Comparison of ENCODE assay signal across 1 cellular context in the genomic region with DNA sequence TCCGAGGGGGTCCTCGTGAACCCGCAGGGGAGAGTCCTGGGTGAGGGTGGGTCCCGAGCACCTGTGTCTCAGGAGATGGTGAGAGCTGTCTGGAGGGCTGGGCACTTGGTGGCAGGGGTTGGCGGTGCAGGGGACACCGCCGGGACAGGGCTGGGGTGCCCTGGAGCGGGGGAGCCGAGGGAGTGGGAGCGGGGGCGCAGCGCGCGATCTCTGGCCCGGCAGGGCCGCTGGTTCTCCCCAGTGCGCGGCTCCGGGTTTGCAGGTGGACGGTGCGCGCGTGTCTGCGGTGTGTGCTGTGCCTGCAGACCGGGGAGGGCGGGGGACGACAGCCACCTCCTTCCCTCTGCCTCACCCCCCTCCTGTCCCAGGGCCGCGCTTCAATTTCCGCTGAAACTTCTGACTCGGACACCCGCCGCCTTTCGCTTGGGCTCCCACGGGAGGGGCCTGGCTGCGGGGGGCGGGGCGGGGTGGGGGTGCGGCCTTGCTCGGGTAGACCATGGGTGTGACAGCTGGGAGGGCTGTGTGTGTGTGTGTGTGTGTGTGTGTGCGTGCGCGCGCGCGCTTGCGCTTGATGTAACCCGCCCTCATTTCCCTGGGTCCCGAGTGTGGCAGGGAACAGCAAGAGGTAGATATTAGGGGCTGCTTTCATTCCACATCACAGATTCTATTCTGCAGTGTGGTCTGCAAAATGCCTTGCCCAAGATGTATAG.
TF ChIP-seq lines count a peak whose summit lies in the region.

No MANE protein-coding gene starts in this region.

TF ChIP-seq in K562, 482 proteins besides CTCF, POLR2A, EP300 and RAD21 (continued from another document and continues in another):
- TF ChIP-seq RERE (CRISPR knock-in tag; IDR thresholded peaks at IDR 0.05; ENCODE audit: borderline replicate concordance): no peak
- peak; percentile 64; the same call in 1 of the 2 replicates for TF ChIP-seq CXXC5 (CRISPR knock-in tag; IDR thresholded peaks at IDR 0.05)
- TF ChIP-seq NFYB (IDR thresholded peaks at IDR 0.05; ENCODE audit: extremely low read depth, insufficient read length): no peak
- peak; percentile 15; the same call in 1 of the 2 replicates for TF ChIP-seq BRD4 (IDR thresholded peaks at IDR 0.05)
- peak; percentile 58; the same call in 1 of the 2 replicates for TF ChIP-seq ZNF436 (CRISPR knock-in tag; IDR thresholded peaks at IDR 0.05)
- TF ChIP-seq BMI1 (IDR thresholded peaks at IDR 0.05; ENCODE audit: low read length): no peak
- no peak for TF ChIP-seq RFX1 (IDR thresholded peaks at IDR 0.05)
- peak; percentile 90 for TF ChIP-seq OTX1 (CRISPR knock-in tag; IDR thresholded peaks at IDR 0.05)
- TF ChIP-seq, protein P1, sequence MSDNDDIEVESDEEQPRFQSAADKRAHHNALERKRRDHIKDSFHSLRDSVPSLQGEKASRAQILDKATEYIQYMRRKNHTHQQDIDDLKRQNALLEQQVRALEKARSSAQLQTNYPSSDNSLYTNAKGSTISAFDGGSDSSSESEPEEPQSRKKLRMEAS (CRISPR knock-in tag; IDR thresholded peaks at IDR 0.05): peak; percentile 41; the same call in 1 of the 2 replicates
- TF ChIP-seq PML (IDR thresholded peaks at IDR 0.05; ENCODE audit: low read length): peak; percentile 40; the same call in 1 of the 2 replicates
- TF ChIP-seq ZNF3 (CRISPR knock-in tag; IDR thresholded peaks at IDR 0.05): no peak
- no peak for TF ChIP-seq LEF1 (IDR thresholded peaks at IDR 0.05)
- TF ChIP-seq, protein P2, sequence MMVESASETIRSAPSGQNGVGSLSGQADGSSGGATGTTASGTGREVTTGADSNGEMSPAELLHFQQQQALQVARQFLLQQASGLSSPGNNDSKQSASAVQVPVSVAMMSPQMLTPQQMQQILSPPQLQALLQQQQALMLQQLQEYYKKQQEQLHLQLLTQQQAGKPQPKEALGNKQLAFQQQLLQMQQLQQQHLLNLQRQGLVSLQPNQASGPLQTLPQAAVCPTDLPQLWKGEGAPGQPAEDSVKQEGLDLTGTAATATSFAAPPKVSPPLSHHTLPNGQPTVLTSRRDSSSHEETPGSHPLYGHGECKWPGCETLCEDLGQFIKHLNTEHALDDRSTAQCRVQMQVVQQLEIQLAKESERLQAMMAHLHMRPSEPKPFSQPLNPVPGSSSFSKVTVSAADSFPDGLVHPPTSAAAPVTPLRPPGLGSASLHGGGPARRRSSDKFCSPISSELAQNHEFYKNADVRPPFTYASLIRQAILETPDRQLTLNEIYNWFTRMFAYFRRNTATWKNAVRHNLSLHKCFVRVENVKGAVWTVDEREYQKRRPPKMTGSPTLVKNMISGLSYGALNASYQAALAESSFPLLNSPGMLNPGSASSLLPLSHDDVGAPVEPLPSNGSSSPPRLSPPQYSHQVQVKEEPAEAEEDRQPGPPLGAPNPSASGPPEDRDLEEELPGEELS (CRISPR knock-in tag; IDR thresholded peaks at IDR 0.05; ENCODE audit: borderline replicate concordance): no peak
- TF ChIP-seq SAFB2 (IDR thresholded peaks at IDR 0.05; ENCODE audit: borderline replicate concordance, low read depth, low read length, severe bottlenecking): no peak
- TF ChIP-seq TFE3 (CRISPR knock-in tag; IDR thresholded peaks at IDR 0.05): no peak
- TF ChIP-seq MTF1 (CRISPR knock-in tag; IDR thresholded peaks at IDR 0.05; ENCODE audit: borderline replicate concordance): no peak
- no peak for TF ChIP-seq MTA3 (IDR thresholded peaks at IDR 0.05; ENCODE audit: borderline replicate concordance)
- TF ChIP-seq HCFC1 (IDR thresholded peaks at IDR 0.05; ENCODE audit: low read depth, low read length): peak; percentile 33; the same call in 1 of the 2 replicates
- TF ChIP-seq CHAMP1 (IDR thresholded peaks at IDR 0.05): no peak
- TF ChIP-seq ZNF584 (CRISPR knock-in tag; IDR thresholded peaks at IDR 0.05; ENCODE audit: low read depth): peak; percentile 39; the same call in 1 of the 2 replicates
- TF ChIP-seq SP1 (CRISPR knock-in tag; IDR thresholded peaks at IDR 0.05): peak; percentile 18; the same call in 1 of the 2 replicates
- TF ChIP-seq, protein P3, sequence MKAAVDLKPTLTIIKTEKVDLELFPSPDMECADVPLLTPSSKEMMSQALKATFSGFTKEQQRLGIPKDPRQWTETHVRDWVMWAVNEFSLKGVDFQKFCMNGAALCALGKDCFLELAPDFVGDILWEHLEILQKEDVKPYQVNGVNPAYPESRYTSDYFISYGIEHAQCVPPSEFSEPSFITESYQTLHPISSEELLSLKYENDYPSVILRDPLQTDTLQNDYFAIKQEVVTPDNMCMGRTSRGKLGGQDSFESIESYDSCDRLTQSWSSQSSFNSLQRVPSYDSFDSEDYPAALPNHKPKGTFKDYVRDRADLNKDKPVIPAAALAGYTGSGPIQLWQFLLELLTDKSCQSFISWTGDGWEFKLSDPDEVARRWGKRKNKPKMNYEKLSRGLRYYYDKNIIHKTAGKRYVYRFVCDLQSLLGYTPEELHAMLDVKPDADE (conservative IDR thresholded peaks at IDR 0.05; ENCODE audit: control insufficient read depth, low read depth, low read length): 0 out of 2 replicates have a peak, but pooled peaks have one; percentile 34
- TF ChIP-seq TRIM28 (IDR thresholded peaks at IDR 0.05): no peak
- TF ChIP-seq ATF7 (IDR thresholded peaks at IDR 0.05): peak; percentile 25; the same call in 1 of the 2 replicates
- TF ChIP-seq DNMT1 (IDR thresholded peaks at IDR 0.05): no peak
- peak; percentile 13; the same call in 1 of the 2 replicates for TF ChIP-seq EP400 (IDR thresholded peaks at IDR 0.05)
- TF ChIP-seq IFI16 (CRISPR knock-in tag; IDR thresholded peaks at IDR 0.05): no peak
- TF ChIP-seq TAF7 (tag; IDR thresholded peaks at IDR 0.05): peak; percentile 48; the same call in 1 of the 2 replicates
- peak; percentile 41; the same call in 1 of the 2 replicates for TF ChIP-seq PKNOX1 (IDR thresholded peaks at IDR 0.05)
- TF ChIP-seq RFX5 (IDR thresholded peaks at IDR 0.05; ENCODE audit: low read depth, low read length): no peak
- no peak for TF ChIP-seq PBX2 (CRISPR knock-in tag; IDR thresholded peaks at IDR 0.05; ENCODE audit: low read depth)
- TF ChIP-seq PBX2 (tag; conservative IDR thresholded peaks at IDR 0.05; ENCODE audit: low read depth): no peak
- TF ChIP-seq PRMT5 (CRISPR knock-in tag; IDR thresholded peaks at IDR 0.05): peak; percentile 75; the same call in 1 of the 2 replicates
- no peak for TF ChIP-seq NR2F6 (CRISPR knock-in tag; IDR thresholded peaks at IDR 0.05)
- TF ChIP-seq SAP30 (IDR thresholded peaks at IDR 0.05; ENCODE audit: borderline replicate concordance, insufficient read depth, low read depth, low read length, poor library complexity, severe bottlenecking): peak; percentile 18
- TF ChIP-seq KLF13 (tag; IDR thresholded peaks at IDR 0.05; ENCODE audit: borderline replicate concordance, low read depth): no peak
- TF ChIP-seq TAF1 (IDR thresholded peaks at IDR 0.05; ENCODE audit: control insufficient read depth, extremely low read depth, insufficient read depth, low read length, severe bottlenecking): peak; percentile 68
- TF ChIP-seq NONO (IDR thresholded peaks at IDR 0.05; ENCODE audit: low read depth in 2 of 2, low read length in 1 of 2): peak; percentile 26 to 29; a peak in 2 of 4 replicates
- TF ChIP-seq, protein P4, sequence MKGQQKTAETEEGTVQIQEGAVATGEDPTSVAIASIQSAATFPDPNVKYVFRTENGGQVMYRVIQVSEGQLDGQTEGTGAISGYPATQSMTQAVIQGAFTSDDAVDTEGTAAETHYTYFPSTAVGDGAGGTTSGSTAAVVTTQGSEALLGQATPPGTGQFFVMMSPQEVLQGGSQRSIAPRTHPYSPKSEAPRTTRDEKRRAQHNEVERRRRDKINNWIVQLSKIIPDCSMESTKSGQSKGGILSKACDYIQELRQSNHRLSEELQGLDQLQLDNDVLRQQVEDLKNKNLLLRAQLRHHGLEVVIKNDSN (CRISPR knock-in tag; IDR thresholded peaks at IDR 0.05): peak; percentile 12; the same call in 1 of the 2 replicates
